Comparison of ENCODE assay signal across 24 cellular contexts in the genomic region with DNA sequence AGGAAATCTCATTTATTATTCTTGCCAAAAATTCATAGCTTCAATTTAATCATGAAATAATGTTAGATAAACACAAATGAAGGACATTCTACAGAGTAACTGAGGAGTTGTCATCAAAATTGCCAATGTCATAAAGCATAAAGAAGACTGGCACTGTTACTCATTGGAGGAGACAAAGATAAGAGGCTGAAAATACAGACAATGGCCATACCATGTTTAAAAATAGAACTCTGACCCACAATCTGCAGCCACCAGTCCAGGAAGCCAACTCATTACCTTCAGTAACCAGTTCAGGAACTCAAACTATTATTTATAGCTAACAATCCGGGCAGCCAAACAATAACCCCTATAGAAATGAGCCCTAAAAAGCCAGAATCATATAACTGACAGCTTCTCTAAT.
DNase-seq lines count a peak whose midpoint lies in the region; ATAC-seq, FAIRE-seq and TF ChIP-seq lines count a peak whose summit lies in the region.
"Had no signal": no experiment of that assay in that cellular context is flagged by ENCODE, and none has a peak within 500 bp of the region (broad histone marks: within the 10 kb centered on the region; RNA-seq: fewer than 3 reads in every experiment).

No MANE protein-coding gene starts in this region.

- no peak for TF ChIP-seq RAD21 in H1 (IDR thresholded peaks at IDR 0.05 in 1 of 2, conservative IDR thresholded peaks at IDR 0.05 in 1 of 2; ENCODE audit: low read depth in 2 of 2, low read length in 2 of 2)

- H2BK20ac ChIP-seq in H1 (ENCODE audit: low read length): no peak overlapping the region

- DNase-seq in Right ventricle myocardium inferior (ENCODE audit: missing footprints) (no peak), right cardiac atrium (no peak), HT1080 (ENCODE audit: low read depth) (peak; percentile 21), H1 (ENCODE audit: low read depth in 1 of 2, low spot score in 2 of 2) (no peak), neural progenitor cell (ENCODE audit: low spot score) (no peak), HAP-1 (ENCODE audit: low spot score in 2 of 2) (no peak), NCI-H2107 treated with DMSO at 0.1 percent for 48 hours (lab: John Stamatoyannopoulos, UW; ENCODE audit: unreplicated experiment) (no peak), NCI-H526 treated with DMSO at 0.1 percent for 48 hours (lab: John Stamatoyannopoulos, UW) (no peak)
- DNase-seq: 8988T, Calu3, DMS79 treated with DMSO at 0.1 percent for 48 hours, NCI-H1092 treated with DMSO at 0.1 percent for 48 hours, NCI-H1436, NCI-H187, NCI-H2081 treated with DMSO at 0.1 percent for 48 hours, NCI-H524, NCI-H82, SIG-M5 had no signal

- H3K23ac ChIP-seq in H1 (ENCODE audit: insufficient read length): no peak overlapping the region

- H2BK5ac ChIP-seq in H1 (ENCODE audit: low read depth, low read length): no peak overlapping the region

- H2BK15ac ChIP-seq in H1 (ENCODE audit: low read length): no peak overlapping the region

- H3K4ac ChIP-seq in H1 (replicated peaks; ENCODE audit: insufficient read length, low read depth, low read length): no peak overlapping the region

- CTCF ChIA-PET in H1 (lab: Charles Lee; ENCODE audit: partially characterized antibody): interaction anchor here (0.6 to 1.1 kb wide), 2 partner anchors 12 to 1581 kb away, joined by 3 to 7 read pairs; no protein-coding TSS in a partner anchor

- no peaks in the 10 kb centered on the region for H3K36me3 ChIP-seq in H1 (ENCODE audit: control insufficient read depth in 2 of 4, insufficient read depth in 4 of 4, low read length in 3 of 4)
- H3K36me3 ChIP-seq in neural progenitor cell: no peaks in the 10 kb centered on the region
- H3K36me3 ChIP-seq in HAP-1 (replicated peaks): no peaks in the 10 kb centered on the region

- H3K27ac Mint-ChIP-seq in neural progenitor cell: no peak overlapping the region

- in situ Hi-C loops in HAP-1 (cut with MboI; ENCODE audit: low sequenced_read_pairs): no loop called here

- no peak overlapping the region for H2BK120ac ChIP-seq in H1 (replicated peaks; ENCODE audit: low read depth, low read length)

- no peak overlapping the region for H4K91ac ChIP-seq in H1 (replicated peaks; ENCODE audit: insufficient read length, low read length)

- POLR2A ChIA-PET in H1 (lab: Charles Lee; ENCODE audit: partially characterized antibody): no interaction called here

- H3K4me1 Mint-ChIP-seq in neural progenitor cell: peaks cover 5% of the 10 kb centered on the region

- H3F3A ChIP-seq in neural progenitor cell (ENCODE audit: low read depth): no peaks in the 10 kb centered on the region

- WGBS in right cardiac atrium: 42% methylated on average over 1 of the region's 1 CpG
- WGBS in H1 (ENCODE audit: extremely low coverage in 1 of 2, insufficient coverage in 1 of 2, insufficient read length in 1 of 2, insufficient replicate concordance in 2 of 2, low coverage in 1 of 2, low lambda C conversion rate in 2 of 2, missing lambda C conversion rate in 1 of 2), 2 experiments: 100% methylated on average over 1 of the region's 1 CpG; no CpG with 5 or more reads in 1 of the 2 experiments

- no peaks in the 10 kb centered on the region for H3K23me2 ChIP-seq in H1 (ENCODE audit: low read depth, low read length)

- no peak overlapping the region for H3K18ac ChIP-seq in H1 (ENCODE audit: extremely low read depth, low read length)

- H3K27me3 ChIP-seq in right cardiac atrium (ENCODE audit: control insufficient read depth, insufficient read depth) (no peaks in the 10 kb centered on the region), H1 (replicated peaks in 1 of 4; ENCODE audit: control insufficient read depth in 3 of 4, extremely low read depth in 1 of 4, insufficient read depth in 3 of 4, low read length in 3 of 4) (no peaks in the 10 kb centered on the region), neural progenitor cell (no peaks in the 10 kb centered on the region), HAP-1 (ENCODE audit: low read depth) (no peaks in the 10 kb centered on the region)

- H2AFZ ChIP-seq in H1 (ENCODE audit: low read length): 0 out of 2 replicates have a peak overlapping the region, but pooled peaks have one; percentile 36
- H2AFZ ChIP-seq in neural progenitor cell (replicated peaks): peak overlapping the region; percentile 67

- H4K5ac ChIP-seq in H1 (ENCODE audit: insufficient read length, low read depth, low read length): no peak overlapping the region

- no peak for TF ChIP-seq EP300 in H1 (IDR thresholded peaks at IDR 0.05; ENCODE audit: borderline replicate concordance in 1 of 2, low read depth in 2 of 2, low read length in 2 of 2)

- H3K36me3 Mint-ChIP-seq in neural progenitor cell: no peaks in the 10 kb centered on the region

- no peak overlapping the region for H4K8ac ChIP-seq in H1 (ENCODE audit: extremely low read depth, insufficient read depth, low read length)

- H3K14ac ChIP-seq in H1 (ENCODE audit: insufficient read length): no peak overlapping the region

- H3K27me3 Mint-ChIP-seq in neural progenitor cell (ENCODE audit: insufficient read depth, low read depth): no peaks in the 10 kb centered on the region

- no peak overlapping the region for H3K56ac ChIP-seq in H1 (replicated peaks; ENCODE audit: insufficient read length, low read depth, low read length)

- ATAC-seq in Right ventricle myocardium inferior: peak; percentile 37
- ATAC-seq in right cardiac atrium: no peak
- ATAC-seq: Panc1 had no signal

- peaks cover 2% of the 10 kb centered on the region for H3K4me1 ChIP-seq in right cardiac atrium (ENCODE audit: control insufficient read depth, insufficient read depth, low read length)
- no peaks in the 10 kb centered on the region for H3K4me1 ChIP-seq in H1 (replicated peaks in 1 of 4; ENCODE audit: control insufficient read depth in 3 of 4, insufficient read depth in 4 of 4, low read length in 3 of 4)
- H3K4me1 ChIP-seq in neural progenitor cell: peaks cover 8% of the 10 kb centered on the region
- no peaks in the 10 kb centered on the region for H3K4me1 ChIP-seq in HAP-1

- TF ChIP-seq CTCF in H1 (IDR thresholded peaks at IDR 0.05; ENCODE audit: control extremely low read depth in 1 of 3, insufficient read depth in 1 of 3, low read depth in 1 of 3, low read length in 3 of 3): no peak
- TF ChIP-seq CTCF in neural progenitor cell (IDR thresholded peaks at IDR 0.05): no peak

- no peak overlapping the region for H2BK12ac ChIP-seq in H1 (ENCODE audit: low read depth, low read length)

- H3K79me1 ChIP-seq in H1 (ENCODE audit: low read depth, low read length): no peaks in the 10 kb centered on the region

- H3K9ac ChIP-seq in H1 (replicated peaks in 1 of 4; ENCODE audit: extremely low read depth in 1 of 4, low read depth in 3 of 4, low read length in 3 of 4) (no peak overlapping the region), neural progenitor cell (no peak overlapping the region)

- intact Hi-C loops in Right ventricle myocardium inferior (cut with DNase I) (no loop called here), right cardiac atrium (cut with DNase I) (no loop called here)

- TF ChIP-seq POLR2A in H1 (IDR thresholded peaks at IDR 0.05; ENCODE audit: control extremely low read depth in 1 of 2, low read depth in 2 of 2, low read length in 2 of 2): no peak

- H3K79me2 ChIP-seq in H1 (ENCODE audit: control insufficient read depth in 1 of 2, insufficient read depth in 2 of 2, low read length in 2 of 2) (no peaks in the 10 kb centered on the region), neural progenitor cell (ENCODE audit: low read depth) (no peaks in the 10 kb centered on the region)

- H4K20me1 ChIP-seq in H1 (replicated peaks in 1 of 2; ENCODE audit: control insufficient read depth in 1 of 2, insufficient read depth in 2 of 2, low read length in 2 of 2) (no peaks in the 10 kb centered on the region), neural progenitor cell (ENCODE audit: low read depth) (no peaks in the 10 kb centered on the region)

- H2AK5ac ChIP-seq in H1 (ENCODE audit: low read depth, low read length): no peak overlapping the region

- no peak overlapping the region for H3K4me2 ChIP-seq in H1 (ENCODE audit: insufficient read depth in 1 of 2, low read depth in 2 of 2, low read length in 2 of 2)
- no peak overlapping the region for H3K4me2 ChIP-seq in neural progenitor cell

- H3K4me3 ChIP-seq in right cardiac atrium (ENCODE audit: low read length) (no peak overlapping the region), H1 (ENCODE audit: extremely low read depth in 1 of 4, insufficient read depth in 2 of 4, low read depth in 3 of 4, low read length in 4 of 4) (no peak overlapping the region), neural progenitor cell (no peak overlapping the region), HAP-1 (no peak overlapping the region)
- H3K4me3 ChIP-seq: SK-N-MC had no signal

- no peaks in the 10 kb centered on the region for H3K9me3 ChIP-seq in right cardiac atrium (ENCODE audit: control insufficient read depth, low read length)
- no peaks in the 10 kb centered on the region for H3K9me3 ChIP-seq in H1 (ENCODE audit: insufficient read depth in 2 of 2, low read depth in 1 of 2, low read length in 1 of 2)
- no peaks in the 10 kb centered on the region for H3K9me3 ChIP-seq in neural progenitor cell (ENCODE audit: low read depth)
- H3K9me3 ChIP-seq in HAP-1: no peaks in the 10 kb centered on the region

- no peak for FAIRE-seq in H1 (lab: Jason Lieb, UNC)
- FAIRE-seq: GM19239, H54 had no signal

- H3K4me3 Mint-ChIP-seq in neural progenitor cell: no peak overlapping the region

- no peak overlapping the region for H3K27ac ChIP-seq in right cardiac atrium (ENCODE audit: low read length)
- H3K27ac ChIP-seq in H1 (ENCODE audit: low read depth, low read length): no peak overlapping the region
- H3K27ac ChIP-seq in neural progenitor cell: no peak overlapping the region
- H3K27ac ChIP-seq: HL-60, RWPE1, SK-N-MC had no signal

- H3K9me3 Mint-ChIP-seq in neural progenitor cell: no peaks in the 10 kb centered on the region

TF ChIP-seq in H1, 55 proteins besides CTCF, POLR2A, EP300 and RAD21 (continues in another document):
- TF ChIP-seq SIX5 (IDR thresholded peaks at IDR 0.05; ENCODE audit: low read depth, low read length) (no peak), RBBP5 (IDR thresholded peaks at IDR 0.05; ENCODE audit: borderline replicate concordance, low read depth, low read length) (no peak), TAF1 (IDR thresholded peaks at IDR 0.05; ENCODE audit: low read depth, low read length) (no peak), CREB1 (IDR thresholded peaks at IDR 0.05) (no peak), GTF2F1 (IDR thresholded peaks at IDR 0.05; ENCODE audit: borderline replicate concordance, low read depth, low read length) (no peak), BACH1 (IDR thresholded peaks at IDR 0.05; ENCODE audit: low read length) (no peak), CHD1 (IDR thresholded peaks at IDR 0.05; ENCODE audit: low read depth, low read length) (no peak), FOSL1 (IDR thresholded peaks at IDR 0.05; ENCODE audit: insufficient read depth, low read depth, low read length) (no peak), TCF12 (IDR thresholded peaks at IDR 0.05; ENCODE audit: low read depth, low read length) (no peak), MAFK (IDR thresholded peaks at IDR 0.05; ENCODE audit: low read depth, low read length) (no peak), SP2 (IDR thresholded peaks at IDR 0.05; ENCODE audit: low read length) (no peak), ASH2L (IDR thresholded peaks at IDR 0.05; ENCODE audit: low read length) (no peak), POLR2AphosphoS5 (IDR thresholded peaks at IDR 0.05; ENCODE audit: low read depth, low read length) (no peak)
